Comparison of ENCODE assay signal across 22 cellular contexts in the genomic region with DNA sequence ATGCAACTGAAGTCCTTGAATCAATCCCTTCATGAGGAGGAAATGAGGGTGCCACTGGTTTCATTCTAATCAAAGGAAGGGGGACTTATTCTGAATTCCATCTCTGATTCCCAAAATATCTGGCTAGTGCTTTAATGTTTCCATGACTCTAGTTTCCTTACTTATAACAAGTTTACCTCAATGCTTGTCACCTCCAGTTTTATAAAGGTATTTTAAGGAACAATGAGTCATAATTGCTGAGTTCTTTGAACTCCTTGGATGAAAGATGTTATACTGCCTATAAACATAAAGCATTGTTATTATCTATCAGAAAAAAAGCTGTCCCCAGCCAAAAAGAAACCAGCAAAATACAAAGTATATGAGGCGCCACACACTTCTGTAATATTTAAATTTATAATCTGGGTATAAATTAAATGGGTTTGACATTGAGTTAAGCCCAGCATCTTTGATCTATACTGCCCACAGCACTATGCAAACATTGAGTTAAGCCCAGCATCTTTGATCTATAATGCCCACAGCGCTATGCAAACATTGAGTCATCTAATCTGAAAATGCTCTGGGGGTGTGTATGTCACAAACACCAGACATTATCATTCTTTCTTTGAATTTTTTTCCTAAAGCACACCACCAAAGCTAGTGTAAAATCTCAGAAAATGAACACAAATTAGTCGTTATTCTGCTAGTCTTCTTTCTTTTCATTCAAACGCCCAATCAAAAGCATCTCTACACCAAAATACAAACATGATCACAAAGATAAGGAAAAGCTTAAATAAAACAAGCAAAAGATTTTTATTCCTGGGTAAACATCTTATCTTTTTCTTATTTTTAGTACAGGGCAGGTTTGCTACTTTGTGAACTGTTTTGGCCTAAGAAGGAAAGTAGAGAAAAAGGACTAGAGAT. TPM values are rescaled to one million over a fixed set of nuclear protein-coding genes. Genes with fewer than 3 reads are reported as not detected.
A peak's percentile ranks its signal among the peaks of the same experiment; 100 is the strongest.
DNase-seq lines count a peak whose midpoint lies in the region; ATAC-seq and TF ChIP-seq lines count a peak whose summit lies in the region.
"Had no signal": no experiment of that assay in that cellular context is flagged by ENCODE, and none has a peak within 500 bp of the region (broad histone marks: within the 10 kb centered on the region; RNA-seq: fewer than 3 reads in every experiment).

No MANE protein-coding gene starts in this region.

- H3K9ac ChIP-seq in Karpas-422 (ENCODE audit: low read length), result no peak overlapping the region

- no peaks in the 10 kb centered on the region for H3K36me3 Mint-ChIP-seq in natural killer cell
- H3K36me3 Mint-ChIP-seq: CD8-positive, alpha-beta memory T cell had no signal

- no peaks in the 10 kb centered on the region for H3K9me3 ChIP-seq in Panc1 (ENCODE audit: control insufficient read depth, insufficient read depth, low read depth, low read length)
- H3K9me3 ChIP-seq in Karpas-422 (ENCODE audit: low read length), result no peaks in the 10 kb centered on the region
- H3K9me3 ChIP-seq: esophagus squamous epithelium, neutrophil, right atrium auricular region, suprapubic skin had no signal

- H3K4me1 ChIP-seq in Panc1 (ENCODE audit: control insufficient read depth, insufficient read depth, low read length), result peaks cover 4% of the 10 kb centered on the region; the same call in 1 of the 2 replicates
- no peaks in the 10 kb centered on the region for H3K4me1 ChIP-seq in Karpas-422 (ENCODE audit: low read length)
- H3K4me1 ChIP-seq: right atrium auricular region had no signal

- no peak overlapping the region for H3K27ac Mint-ChIP-seq in natural killer cell
- H3K27ac Mint-ChIP-seq: activated naive CD4-positive, alpha-beta T cell treated with anti-CD3 and anti-CD28 coated beads for 36 hours; CD8-positive, alpha-beta memory T cell; GM23338 had no signal

- H3K4me3 ChIP-seq in Panc1 (ENCODE audit: low read depth in 2 of 2, low read length in 2 of 2) (no peak overlapping the region), Karpas-422 (ENCODE audit: low read length) (no peak overlapping the region)
- H3K4me3 ChIP-seq: esophagus squamous epithelium, GM23338, right atrium auricular region, suprapubic skin had no signal

- no peak overlapping the region for H3K4me2 ChIP-seq in Karpas-422 (ENCODE audit: low read depth, low read length, poor library complexity, severe bottlenecking)
- H3K4me2 ChIP-seq: GM23338 had no signal

- H3K9me2 ChIP-seq in Karpas-422 (replicated peaks; ENCODE audit: insufficient read depth, low read length), result no peaks in the 10 kb centered on the region

- intact Hi-C loops in Panc1 (cut with micrococcal nuclease; ENCODE audit: unreplicated experiment), result no loop called here
- intact Hi-C loops in natural killer cell (cut with micrococcal nuclease), result no loop called here

- ATAC-seq in Panc1 (peak; percentile 79; the same call in 1 of the 2 replicates), GM18870 (IDR thresholded peaks at IDR 0.05; ENCODE audit: unreplicated experiment) (no peak), natural killer cell (no peak)
- ATAC-seq: GM23338, left cardiac atrium had no signal

- BruUV-seq in Panc1 (replicated peaks; lab: Mats Ljungman, UMichigan), result no TSS peak

- H3K9me3 Mint-ChIP-seq in natural killer cell, result peaks cover 2 to 3% of the 10 kb centered on the region in 2 donors
- H3K9me3 Mint-ChIP-seq: central memory CD8-positive, alpha-beta T cell had no signal

- no peaks in the 10 kb centered on the region for H3K27me3 Mint-ChIP-seq in natural killer cell (ENCODE audit: low read depth in 2 of 2)

- no peak for TF ChIP-seq CTCF in Panc1 (IDR thresholded peaks at IDR 0.05)
- TF ChIP-seq CTCF in natural killer cell (IDR thresholded peaks at IDR 0.05), result no peak

- no peak overlapping the region for H3K4me3 Mint-ChIP-seq in natural killer cell
- H3K4me3 Mint-ChIP-seq: activated naive CD4-positive, alpha-beta T cell treated with anti-CD3 and anti-CD28 coated beads for 36 hours; CD8-positive, alpha-beta memory T cell; central memory CD8-positive, alpha-beta T cell; GM23338 had no signal

- CTCF ChIA-PET in Panc1 (lab: Charles Lee), result no interaction called here

- no peaks in the 10 kb centered on the region for H4K20me1 ChIP-seq in Karpas-422 (ENCODE audit: insufficient read depth, low read depth, low read length)

- H3K36me3 ChIP-seq in Panc1 (ENCODE audit: control insufficient read depth, insufficient read depth, low read length), result no peaks in the 10 kb centered on the region
- no peaks in the 10 kb centered on the region for H3K36me3 ChIP-seq in Karpas-422 (ENCODE audit: insufficient read depth, low read length)
- H3K36me3 ChIP-seq: esophagus squamous epithelium, neutrophil, right atrium auricular region, suprapubic skin had no signal

- H3K27me3 ChIP-seq in Panc1 (ENCODE audit: control insufficient read depth, insufficient read depth, low read length) (no peaks in the 10 kb centered on the region), Karpas-422 (ENCODE audit: low read length) (no peaks in the 10 kb centered on the region; the same call in 1 of the 2 replicates)
- H3K27me3 ChIP-seq: esophagus squamous epithelium, neutrophil, right atrium auricular region, suprapubic skin had no signal

- H3K79me2 ChIP-seq in Karpas-422 (ENCODE audit: low read length), result no peaks in the 10 kb centered on the region

- H2AFZ ChIP-seq in Karpas-422 (ENCODE audit: low read length), result no peak overlapping the region
- H2AFZ ChIP-seq: GM23338 had no signal

- H3K27ac ChIP-seq in Panc1 (ENCODE audit: low read length) (no peak overlapping the region), Karpas-422 (ENCODE audit: low read length) (no peak overlapping the region)
- H3K27ac ChIP-seq: esophagus squamous epithelium, neutrophil, right atrium auricular region, suprapubic skin had no signal

- in situ Hi-C loops in Panc1 (cut with HindIII; ENCODE audit: low pct_unique_long_range_greater_than_20kb, low sequenced_read_pairs), result no loop called here

- POLR2A ChIA-PET in Panc1 (lab: Charles Lee), result no interaction called here

- DNase-seq in DMS53 (lab: John Stamatoyannopoulos, UW) (peak; percentile 62), LoVo (ENCODE audit: low spot score) (peak; percentile 94), Panc1 (ENCODE audit: low read depth, low spot score) (no peak), left kidney (ENCODE audit: low read depth, low spot score) (peak; percentile 15), cerebellar nuclear complex (lab: John Stamatoyannopoulos, UW) (no peak), Karpas-422 (no peak), natural killer cell (no peak)
- DNase-seq: activated CD4-positive, alpha-beta T cell treated with anti-CD3 and anti-CD28 coated beads, Interleukin-2, amount 50 U/mL, for 48 hours; activated naive CD4-positive, alpha-beta T cell treated with anti-CD3 and anti-CD28 coated beads for 36 hours; CD8-positive, alpha-beta memory T cell; effector CD4-positive, alpha-beta T cell; esophagus squamous epithelium; left cardiac atrium; NCI-H1694; Right ventricle myocardium superior; stimulated activated CD4-positive, alpha-beta T cell treated with anti-CD3 and anti-CD28 coated beads, Interleukin-15, amount 100 ng/mL, for 24 hours had no signal

- H3K4me1 Mint-ChIP-seq in natural killer cell, result no peaks in the 10 kb centered on the region
- H3K4me1 Mint-ChIP-seq: CD8-positive, alpha-beta memory T cell; central memory CD8-positive, alpha-beta T cell; GM23338 had no signal

RNA-seq across cellular contexts. Expression of a gene that starts 11.5 kb away (rescaled TPM):
- total RNA-seq in Panc1 (2021; ENCODE audit: unreplicated experiment), result 24.7 TPM
- polyA plus RNA-seq in Panc1 (2012; ENCODE audit: insufficient read length), result 12.0 TPM
- total RNA-seq in Karpas-422 (2014; rRNA removed; shearing (Covaris generic); ENCODE audit: low replicate concordance), result not detected in 2 replicates
- under 1 TPM in 1 of 3 donors, not detected in 2; 0.10 TPM for total RNA-seq in natural killer cell

Comparison
In these comparisons a context has a peak if more than half of its experiments do, and no peak if none do; other contexts are left out.
1. DNase-seq: peak in DMS53 (single experiment), LoVo (single experiment) and left kidney (single experiment); none in Panc1 (single experiment), cerebellar nuclear complex (0 of 2), Karpas-422 (single experiment) and natural killer cell (single experiment).
2. RNA of a gene that starts 11.5 kb away (total RNA-seq): 24.7 TPM in Panc1 (single experiment); 0.10 TPM in natural killer cell and not detected in Karpas-422; every median in the first group is over 10 times any median in the second.